Comparison of ENCODE assay signal across 12 cellular contexts in the genomic region with DNA sequence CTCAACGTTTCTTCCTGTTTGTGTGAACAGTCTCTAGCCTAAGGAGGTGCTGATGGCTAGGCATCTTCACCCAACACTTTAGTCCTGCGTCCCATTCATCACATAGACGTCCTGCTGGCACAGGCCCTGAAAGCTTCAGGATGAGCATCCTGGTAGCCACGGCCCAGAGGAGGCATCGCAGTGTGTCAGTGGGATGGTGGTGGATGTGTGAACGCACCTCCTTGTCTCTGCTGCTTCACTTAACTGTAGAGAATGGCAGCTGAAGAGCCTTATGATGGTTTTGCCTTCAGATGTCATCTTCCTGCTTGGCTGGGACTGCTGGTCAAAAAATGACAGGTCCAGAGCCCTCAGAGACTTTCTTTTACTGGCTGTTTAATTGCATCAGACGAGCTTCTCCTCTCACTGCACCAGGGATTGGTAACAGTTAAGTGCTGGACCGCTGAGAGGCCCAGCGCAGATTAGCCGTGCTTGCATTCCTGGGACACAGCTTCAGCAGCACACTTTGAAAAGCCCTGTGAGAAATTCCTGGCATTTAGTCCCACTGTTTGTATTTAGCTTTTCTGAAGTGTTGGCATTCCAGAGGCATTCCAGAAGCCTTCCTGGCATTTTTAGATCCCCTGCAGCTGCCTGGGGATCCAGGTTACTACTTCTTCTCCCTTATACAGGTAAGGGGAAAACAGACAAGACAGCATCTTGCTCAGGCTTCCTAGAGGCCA.
DNase-seq lines count a peak whose midpoint lies in the region; ATAC-seq and TF ChIP-seq lines count a peak whose summit lies in the region.
"Had no signal": no experiment of that assay in that cellular context is flagged by ENCODE, and none has a peak within 500 bp of the region (broad histone marks: within the 10 kb centered on the region; RNA-seq: fewer than 3 reads in every experiment).

No MANE protein-coding gene starts in this region.

- no peak overlapping the region for H3K27ac Mint-ChIP-seq in activated naive CD8-positive, alpha-beta T cell treated with anti-CD3 and anti-CD28 coated beads for 36 hours

- no peaks in the 10 kb centered on the region for H3K9me3 ChIP-seq in HUES64 (ENCODE audit: insufficient read depth, low read depth, low read length)
- no peaks in the 10 kb centered on the region for H3K9me3 ChIP-seq in lung (ENCODE audit: control insufficient read depth in 2 of 2, insufficient read depth in 1 of 2, low read length in 1 of 2)

- H3K27ac ChIP-seq in HUES64 (ENCODE audit: low read depth, low read length), result peak overlapping the region; percentile 96
- H3K27ac ChIP-seq in lung (ENCODE audit: low read depth in 1 of 2, low read length in 1 of 2), result peak overlapping the region in 1 of 2 donors; percentile 52
- H3K27ac ChIP-seq: C4-2B had no signal

- DNase-seq in ACHN, result peak; percentile 74
- peak; percentile 62 for DNase-seq in fibroblast of gingiva (ENCODE audit: low read depth)
- DNase-seq in lung (ENCODE audit: low spot score), result peak; percentile 46
- DNase-seq in activated naive CD8-positive, alpha-beta T cell treated with anti-CD3 and anti-CD28 coated beads for 36 hours, result no peak
- DNase-seq in SHP77 treated with DMSO at 0.1 percent for 48 hours (lab: John Stamatoyannopoulos, UW), result no peak
- no peak for DNase-seq in NCI-H526 treated with DMSO at 0.1 percent for 48 hours (lab: John Stamatoyannopoulos, UW)
- DNase-seq: activated CD4-positive, alpha-beta T cell treated with anti-CD3 and anti-CD28 coated beads, Interleukin-2, amount 50 U/mL, for 1 hour; kidney had no signal

- H3K27me3 ChIP-seq in HUES64 (ENCODE audit: insufficient read depth, low read length) (no peaks in the 10 kb centered on the region), lung (ENCODE audit: control insufficient read depth, insufficient read depth) (no peaks in the 10 kb centered on the region)

- H3K9me3 Mint-ChIP-seq in activated naive CD8-positive, alpha-beta T cell treated with anti-CD3 and anti-CD28 coated beads for 36 hours, result no peaks in the 10 kb centered on the region
- H3K9me3 Mint-ChIP-seq: central memory CD8-positive, alpha-beta T cell had no signal

- no peak for TF ChIP-seq CTCF in lung (IDR thresholded peaks at IDR 0.05; ENCODE audit: control extremely low read depth, extremely low read depth)

- WGBS in HUES64, result 59% methylated on average over 10 of the region's 10 CpGs
- 70 to 89% methylated on average over 10 of the region's 10 CpGs for WGBS in lung, 2 donors

- H3K4me3 ChIP-seq in HUES64 (ENCODE audit: low read length), result peak overlapping the region; percentile 13; the same call in 1 of the 2 replicates
- no peak overlapping the region for H3K4me3 ChIP-seq in lung

- ATAC-seq in lung (ENCODE audit: insufficient read depth, low FRiP score) (no peak), HG02571 (IDR thresholded peaks at IDR 0.05; ENCODE audit: unreplicated experiment) (no peak)

- H3K36me3 ChIP-seq in HUES64 (ENCODE audit: insufficient read depth, low read length), result no peaks in the 10 kb centered on the region
- peaks cover 0 to 3% of the 10 kb centered on the region in 2 donors for H3K36me3 ChIP-seq in lung (ENCODE audit: control insufficient read depth in 2 of 2, insufficient read depth in 2 of 2, low read length in 2 of 2)

- H3K4me3 Mint-ChIP-seq in activated naive CD8-positive, alpha-beta T cell treated with anti-CD3 and anti-CD28 coated beads for 36 hours, result no peak overlapping the region
- H3K4me3 Mint-ChIP-seq: central memory CD8-positive, alpha-beta T cell had no signal

- in situ Hi-C loops in ACHN (cut with HindIII; ENCODE audit: low pct_ligation_motif_present, low pct_unique_long_range_greater_than_20kb, low sequenced_read_pairs), result no loop called here

- peaks cover 58% of the 10 kb centered on the region for H3K4me1 ChIP-seq in HUES64 (ENCODE audit: insufficient read depth, low read length)
- H3K4me1 ChIP-seq in lung (ENCODE audit: control insufficient read depth in 2 of 2, insufficient read depth in 2 of 2, low read length in 2 of 2), result peaks cover 3 to 4% of the 10 kb centered on the region in 2 donors

- H3K9ac ChIP-seq in HUES64 (ENCODE audit: low read depth, low read length), result peak overlapping the region; percentile 49

- H3K27me3 Mint-ChIP-seq in activated naive CD8-positive, alpha-beta T cell treated with anti-CD3 and anti-CD28 coated beads for 36 hours, result no peaks in the 10 kb centered on the region
- H3K27me3 Mint-ChIP-seq: central memory CD8-positive, alpha-beta T cell had no signal

- no peaks in the 10 kb centered on the region for H3K4me1 Mint-ChIP-seq in activated naive CD8-positive, alpha-beta T cell treated with anti-CD3 and anti-CD28 coated beads for 36 hours

- H3K36me3 Mint-ChIP-seq in activated naive CD8-positive, alpha-beta T cell treated with anti-CD3 and anti-CD28 coated beads for 36 hours, result peaks cover 4% of the 10 kb centered on the region

Comparison
In these comparisons a context has a peak if more than half of its experiments do, and no peak if none do; other contexts are left out.
1. DNase-seq: peak in ACHN (single experiment), fibroblast of gingiva (single experiment) and lung (single experiment); none in activated naive CD8-positive, alpha-beta T cell treated with anti-CD3 and anti-CD28 coated beads for 36 hours (single experiment), SHP77 treated with DMSO at 0.1 percent for 48 hours (single experiment) and NCI-H526 treated with DMSO at 0.1 percent for 48 hours (single experiment).